In the genomic region with DNA sequence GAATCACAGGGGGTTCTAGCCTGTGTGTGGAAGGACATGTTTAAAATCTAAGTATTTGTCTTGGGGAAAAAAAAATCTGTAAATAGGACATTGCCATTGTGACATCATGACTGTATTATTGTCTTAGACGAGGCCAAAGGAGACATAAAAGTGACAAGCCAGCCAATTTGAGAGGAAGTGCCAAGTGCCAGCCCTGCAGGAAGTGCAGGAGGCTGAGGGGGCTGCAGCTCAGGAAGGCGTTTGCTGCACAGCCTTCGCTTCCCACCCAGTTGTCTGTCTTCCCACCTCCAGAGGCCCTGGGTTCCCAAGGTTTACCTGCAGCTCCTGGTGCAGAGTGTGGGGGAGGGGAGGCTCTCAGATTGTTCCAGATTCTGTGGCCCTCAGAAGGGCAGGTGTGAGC, we compare ENCODE assay signal across 11 cellular contexts. TPM values are rescaled to one million over a fixed set of nuclear protein-coding genes. Genes with fewer than 3 reads are reported as not detected.
DNase-seq lines count a peak whose midpoint lies in the region; ATAC-seq, FAIRE-seq and TF ChIP-seq lines count a peak whose summit lies in the region.
"Had no signal": no experiment of that assay in that cellular context is flagged by ENCODE, and none has a peak within 500 bp of the region (broad histone marks: within the 10 kb centered on the region; RNA-seq: fewer than 3 reads in every experiment).

No MANE protein-coding gene starts in this region.

- TF ChIP-seq CTCF in right lobe of liver (IDR thresholded peaks at IDR 0.05), result no peak
- TF ChIP-seq CTCF in HepG2 (CRISPR knock-in tag; IDR thresholded peaks at IDR 0.05), result no peak
- no peak for TF ChIP-seq CTCF in endothelial cell (IDR thresholded peaks at IDR 0.05; ENCODE audit: unreplicated experiment)
- no peak for TF ChIP-seq CTCF in upper lobe of left lung (IDR thresholded peaks at IDR 0.05)

- peaks cover 16% of the 10 kb centered on the region for H3K36me3 Mint-ChIP-seq in T-cell
- H3K36me3 Mint-ChIP-seq in endothelial cell (ENCODE audit: low read depth, unreplicated experiment), result peaks cover 3% of the 10 kb centered on the region

- H3K27me3 ChIP-seq in right lobe of liver (no peaks in the 10 kb centered on the region), HepG2 (ENCODE audit: control insufficient read depth in 1 of 2, insufficient read depth in 2 of 2, low read length in 2 of 2) (peaks cover 0 to 11% of the 10 kb centered on the region in 2 experiments; a peak in 3 of 5 replicates), upper lobe of left lung (no peaks in the 10 kb centered on the region)
- H3K27me3 ChIP-seq: uterus had no signal

- intact Hi-C loops in right lobe of liver (cut with DNase I), result no loop called here
- intact Hi-C loops in HepG2 (cut with micrococcal nuclease; ENCODE audit: unreplicated experiment), result no loop called here

- H3K9me3 Mint-ChIP-seq in T-cell, result no peaks in the 10 kb centered on the region
- no peaks in the 10 kb centered on the region for H3K9me3 Mint-ChIP-seq in endothelial cell (ENCODE audit: unreplicated experiment)

- ATAC-seq in right lobe of liver (peak in 3 of 4 donors; percentile 13 to 26 (median 20)), HepG2 (no peak), T-cell (replicated peaks in 1 of 4) (peak in 3 of 4 experiments; percentile 20 to 34 (median 25)), upper lobe of left lung (ENCODE audit: low FRiP score in 2 of 2) (peak in 1 of 2 donors; percentile 27), HG03095 (IDR thresholded peaks at IDR 0.05; ENCODE audit: unreplicated experiment) (no peak)

- no TSS peak for BruUV-seq in HepG2 (replicated peaks; lab: Mats Ljungman, UMichigan)

- TF ChIP-seq POLR2A in right lobe of liver (IDR thresholded peaks at IDR 0.05) (no peak), HepG2 (IDR thresholded peaks at IDR 0.05; ENCODE audit: insufficient read depth in 1 of 2, low read depth in 2 of 2, low read length in 2 of 2) (no peak), upper lobe of left lung (IDR thresholded peaks at IDR 0.05) (no peak)

- no peak overlapping the region for H3K9ac ChIP-seq in HepG2 (ENCODE audit: insufficient read depth, low read depth, low read length)

- H3K4me3 ChIP-seq in right lobe of liver (no peak overlapping the region), HepG2 (replicated peaks in 1 of 3; ENCODE audit: insufficient read depth in 1 of 3, low read depth in 2 of 3, low read length in 3 of 3) (no peak overlapping the region), upper lobe of left lung (peak overlapping the region in 3 of 4 donors; percentile 37 to 55 (median 43))
- H3K4me3 ChIP-seq: uterus had no signal

- WGBS in right lobe of liver (ENCODE audit: insufficient coverage, low coverage, low lambda C conversion rate, missing lambda C conversion rate), result 13% methylated on average over 1 of the region's 3 CpGs
- 66% methylated on average over 3 of the region's 3 CpGs for WGBS in HepG2 (ENCODE audit: low lambda C conversion rate)
- WGBS in upper lobe of left lung, 2 donors, result 9 to 43% methylated on average over 3 of the region's 3 CpGs

- no peaks in the 10 kb centered on the region for H3K27me3 Mint-ChIP-seq in T-cell
- no peaks in the 10 kb centered on the region for H3K27me3 Mint-ChIP-seq in endothelial cell (ENCODE audit: unreplicated experiment)

- CTCF ChIA-PET in HepG2 (lab: Yijun Ruan, JAX; ENCODE audit: low intra/inter-chr PET ratio, low total read pairs), result no interaction called here
- CTCF ChIA-PET in T-cell (lab: Charles Lee), result interaction anchor here in 1 of 2 donors (0.7 to 1.4 kb wide), 3 partner anchors 10 to 243 kb away, joined by 3 read pairs; a partner anchor contains a TSS

- in situ Hi-C loops in HepG2 (cut with HindIII; ENCODE audit: extremely low pct_ligation_motif_present, low pct_unique_long_range_greater_than_20kb), result loop anchor here (5.0 to 10.0 kb wide), 2 partner anchors 35 to 397 kb away; no protein-coding TSS in a partner anchor

- H4K20me1 ChIP-seq in HepG2 (ENCODE audit: insufficient read depth, low read length), result no peaks in the 10 kb centered on the region

- no peaks in the 10 kb centered on the region for H3K9me3 ChIP-seq in right lobe of liver
- no peaks in the 10 kb centered on the region for H3K9me3 ChIP-seq in HepG2 (ENCODE audit: low read length)
- no peaks in the 10 kb centered on the region for H3K9me3 ChIP-seq in upper lobe of left lung
- H3K9me3 ChIP-seq: uterus had no signal

- FAIRE-seq in HepG2 (lab: Jason Lieb, UNC), result no peak

- POLR2A ChIA-PET in HepG2 (lab: Yijun Ruan, JAX), result no interaction called here
- POLR2A ChIA-PET in T-cell (lab: Charles Lee), result interaction anchor here in 1 of 2 donors (0.5 kb wide), 1 partner anchor 16 kb away, joined by 3 read pairs; no protein-coding TSS in a partner anchor

- no peak for TF ChIP-seq EP300 in HepG2 (IDR thresholded peaks at IDR 0.05; ENCODE audit: low read depth in 2 of 2, low read length in 2 of 2)
- TF ChIP-seq EP300 in HepG2 (CRISPR knock-in tag; IDR thresholded peaks at IDR 0.05; ENCODE audit: borderline replicate concordance), result no peak
- TF ChIP-seq EP300 in upper lobe of left lung (IDR thresholded peaks at IDR 0.05), result no peak

- no peak overlapping the region for H3K4me2 ChIP-seq in HepG2 (ENCODE audit: low read depth, low read length)

- H3K27ac ChIP-seq in right lobe of liver (peak overlapping the region in 1 of 3 donors; percentile 47), HepG2 (ENCODE audit: extremely low read length, insufficient read depth, low read length) (no peak overlapping the region), upper lobe of left lung (peak overlapping the region in 3 of 4 donors; percentile 74 to 86 (median 81))

- H3K36me3 ChIP-seq in right lobe of liver, result no peaks in the 10 kb centered on the region
- no peaks in the 10 kb centered on the region for H3K36me3 ChIP-seq in HepG2 (replicated peaks in 1 of 2; ENCODE audit: control insufficient read depth in 1 of 2, insufficient read depth in 2 of 2, low read length in 2 of 2)
- no peaks in the 10 kb centered on the region for H3K36me3 ChIP-seq in upper lobe of left lung
- H3K36me3 ChIP-seq: uterus had no signal

- H3K4me1 Mint-ChIP-seq in T-cell (peaks cover 78 to 86% (median 81%) of the 10 kb centered on the region in 3 donors), endothelial cell (ENCODE audit: unreplicated experiment) (peaks cover 14% of the 10 kb centered on the region)

- DNase-seq in right lobe of liver (peak in 1 of 3 donors; percentile 31), HepG2 (ENCODE audit: low spot score) (no peak), T-cell (peak in 6 of 34 experiments; percentile 18 to 50 (median 44)), endothelial cell (ENCODE audit: low spot score) (no peak), upper lobe of left lung (no peak), GDM1 (lab: John Stamatoyannopoulos, UW) (no peak), NCI-H2107 treated with DMSO at 0.1 percent for 48 hours (lab: John Stamatoyannopoulos, UW; ENCODE audit: unreplicated experiment) (no peak)
- DNase-seq: kidney glomerular epithelial cell, NCI-H510A treated with DMSO at 0.1 percent for 48 hours, uterus had no signal

- H3K27ac Mint-ChIP-seq in T-cell (peak overlapping the region; percentile 98 to 99), endothelial cell (ENCODE audit: unreplicated experiment) (peak overlapping the region; percentile 57)

- no peaks in the 10 kb centered on the region for H3K79me2 ChIP-seq in HepG2 (ENCODE audit: insufficient read depth, low read length)

- H3K4me3 Mint-ChIP-seq in T-cell, result peak overlapping the region; percentile 85 to 95 (median 94)
- no peak overlapping the region for H3K4me3 Mint-ChIP-seq in endothelial cell (ENCODE audit: unreplicated experiment)

- no peak for TF ChIP-seq RAD21 in HepG2 (CRISPR knock-in tag; IDR thresholded peaks at IDR 0.05)

- H3K4me1 ChIP-seq in right lobe of liver (no peaks in the 10 kb centered on the region), HepG2 (ENCODE audit: insufficient read depth, low read length) (peaks cover 65% of the 10 kb centered on the region), upper lobe of left lung (peaks cover 17 to 67% (median 41%) of the 10 kb centered on the region in 4 donors)

- H2AFZ ChIP-seq in HepG2 (ENCODE audit: low read length), result no peak overlapping the region

TF ChIP-seq in HepG2, 621 proteins besides CTCF, POLR2A, EP300 and RAD21 (continues in another document):
- TF ChIP-seq FOXA1 (IDR thresholded peaks at IDR 0.05) (no peak), FOXA1 (CRISPR knock-in tag; IDR thresholded peaks at IDR 0.05) (no peak), TOE1 (CRISPR knock-in tag; IDR thresholded peaks at IDR 0.05) (no peak)

RNA-seq across cellular contexts. Expression of a gene that starts 1.3 kb away (rescaled TPM):
- total RNA-seq in right lobe of liver (10 to 100 TPM in 1 of 6 experiments, 1 to 10 TPM in 5; 2.5 to 10.2 (median 6.5) TPM), HepG2 (2016; rRNA removed; fragmentation: Illumina TruSeq; extraction: Trizol) (2.3 and 4.3 TPM in 2 replicates), T-cell (100 to 1,000 TPM; 201 to 314 (median 278) TPM), endothelial cell (ENCODE audit: unreplicated experiment) (3.2 TPM), upper lobe of left lung (100 to 1,000 TPM in 3 of 6 donors, 10 to 100 TPM in 3; 46.9 to 177 (median 101) TPM)
- total RNA-seq in HepG2 (2016; cell fraction: cytosol; rRNA removed; fragmentation: Illumina TruSeq; extraction: Trizol; ENCODE audit: low read depth), result 0.51 and 1.3 TPM in 2 replicates
- 2.5 and 4.5 TPM in 2 replicates for total RNA-seq in HepG2 (2016; cell fraction: insoluble cytoplasmic fraction; rRNA removed; fragmentation: Illumina TruSeq; extraction: Trizol)
- total RNA-seq in HepG2 (2016; cell fraction: membrane; rRNA removed; fragmentation: Illumina TruSeq; extraction: Trizol), result 1.1 and 1.8 TPM in 2 replicates
- 3.9 and 5.9 TPM in 2 replicates for total RNA-seq in HepG2 (2016; cell fraction: nucleus; rRNA removed; fragmentation: Illumina TruSeq; extraction: Trizol)
- 2.2 and 3.7 TPM in 2 replicates for polyA plus RNA-seq in HepG2 (2011; rRNA removed)
- 1.2 and 1.5 TPM in 2 replicates for polyA plus RNA-seq in HepG2 (2011; cell fraction: cytosol; rRNA removed)
- polyA plus RNA-seq in HepG2 (2011; cell fraction: nucleus; rRNA removed), result 14.6 and 16.9 TPM in 2 replicates
- polyA plus RNA-seq in HepG2 (2012), result 1.7 and 3.0 TPM in 2 replicates
- 0.17 and 0.38 TPM in 2 replicates for polyA plus RNA-seq in HepG2 (2016; cell fraction: cytosol; fragmentation: Illumina TruSeq; extraction: Trizol; ENCODE audit: low read depth)
- polyA plus RNA-seq in HepG2 (2016; cell fraction: insoluble cytoplasmic fraction; fragmentation: Illumina TruSeq; extraction: Trizol; ENCODE audit: low read depth), result 1.2 and 1.4 TPM in 2 replicates
- polyA plus RNA-seq in HepG2 (2016; cell fraction: membrane; fragmentation: Illumina TruSeq; extraction: Trizol; ENCODE audit: low read depth), result 0.44 and 0.47 TPM in 2 replicates
- polyA plus RNA-seq in HepG2 (2016; cell fraction: nucleus; fragmentation: Illumina TruSeq; extraction: Trizol; ENCODE audit: insufficient read depth, low read depth), result 6.9 and 8.7 TPM in 2 replicates
- polyA minus RNA-seq in HepG2 (2011; rRNA and poly(A)+ RNA removed; ENCODE audit: low replicate concordance), result 17.5 and 40.6 TPM in 2 replicates
- polyA minus RNA-seq in HepG2 (2011; cell fraction: cytosol; rRNA and poly(A)+ RNA removed), result 2.0 and 5.5 TPM in 2 replicates
- 9.0 and 10.2 TPM in 2 replicates for polyA minus RNA-seq in HepG2 (2011; cell fraction: nucleus; rRNA and poly(A)+ RNA removed)

Comparison
In these comparisons a context has a peak if more than half of its experiments do, and no peak if none do; other contexts are left out.
1. ATAC-seq: peak in right lobe of liver (3 of 4) and T-cell (3 of 4); none in HepG2 (single experiment) and HG03095 (single experiment).
2. H3K4me3 ChIP-seq: peak in upper lobe of left lung (3 of 4); none in right lobe of liver (0 of 3) and HepG2 (0 of 3).
3. RNA of a gene that starts 1.3 kb away (total RNA-seq): 201 to 314 TPM in T-cell and 46.9 to 177 TPM in upper lobe of left lung; 2.5 to 10.2 TPM in right lobe of liver, 0.51 to 5.9 TPM in HepG2 and 3.2 TPM in endothelial cell (single experiment); every median in the first group is over 4 times any median in the second.